ENCODE assay signal across 17 cellular contexts in the genomic region with DNA sequence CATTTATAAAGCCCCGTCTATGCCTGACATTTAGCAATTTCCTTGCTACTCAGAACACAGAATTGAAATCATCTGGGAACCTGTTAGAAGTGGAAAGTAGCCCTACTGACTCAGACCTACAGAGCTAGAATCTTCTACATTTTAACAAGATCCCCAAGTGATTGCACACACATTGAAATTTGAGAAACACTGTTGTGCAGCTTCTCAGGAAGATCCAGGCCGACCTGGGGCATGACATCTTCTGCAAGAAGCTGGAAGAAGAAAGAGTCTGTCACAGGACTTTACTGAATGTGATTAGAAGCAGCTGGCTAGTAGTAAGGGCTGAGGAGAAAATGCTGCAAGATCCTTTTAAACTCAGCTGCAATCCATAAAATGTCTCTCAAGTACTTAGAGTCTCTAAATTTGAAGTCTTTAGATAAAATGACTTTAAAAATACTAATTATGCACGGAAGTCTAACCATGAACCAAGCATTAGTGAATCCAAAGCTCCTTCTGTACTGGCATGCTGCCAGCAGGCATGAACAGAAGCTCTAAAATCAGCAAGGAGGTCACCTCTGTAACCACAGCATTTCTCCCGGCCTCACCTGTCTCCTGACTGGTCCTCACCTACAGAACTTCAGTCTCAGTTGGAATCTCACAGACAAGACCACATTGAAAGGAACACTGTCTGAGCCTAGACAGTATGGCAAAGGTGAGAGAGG.
DNase-seq lines count a peak whose midpoint lies in the region; ATAC-seq and TF ChIP-seq lines count a peak whose summit lies in the region.
"Had no signal": no experiment of that assay in that cellular context is flagged by ENCODE, and none has a peak within 500 bp of the region (broad histone marks: within the 10 kb centered on the region; RNA-seq: fewer than 3 reads in every experiment).

No MANE protein-coding gene starts in this region.

- no peak for TF ChIP-seq CTCF in fibroblast of the aortic adventitia (IDR thresholded peaks at IDR 0.05; ENCODE audit: insufficient read depth, low read length)

- H3K27ac Mint-ChIP-seq in activated CD4-positive, alpha-beta T cell treated with anti-CD3 and anti-CD28 coated beads for 36 hours = no peak overlapping the region
- H3K27ac Mint-ChIP-seq: activated CD4-positive, alpha-beta memory T cell treated with anti-CD3 and anti-CD28 coated beads for 36 hours; H9; stimulated activated naive B cell treated with anti-CD40 and anti-IgM and Interleukin-4, amounts not matched to agents 10 μg/mL and 1 μg/mL and 100 μg/mL, for 72 hours had no signal

- POLR2A ChIA-PET in activated CD4-positive, alpha-beta T cell treated with anti-CD3 and anti-CD28 coated beads for 36 hours (lab: Charles Lee) = no interaction called here

- intact Hi-C loops in activated CD4-positive, alpha-beta T cell treated with anti-CD3 and anti-CD28 coated beads for 36 hours (cut with DNase I, micrococcal nuclease) = no loop called here

- H3K36me3 Mint-ChIP-seq in activated CD4-positive, alpha-beta T cell treated with anti-CD3 and anti-CD28 coated beads for 36 hours (ENCODE audit: low read depth) = peaks cover 31% of the 10 kb centered on the region

- ATAC-seq in activated CD4-positive, alpha-beta T cell treated with anti-CD3 and anti-CD28 coated beads for 36 hours = no peak
- ATAC-seq: heart left ventricle; stimulated activated naive B cell treated with anti-CD40 and anti-IgM and Interleukin-4, amounts not matched to agents 10 μg/mL and 1 μg/mL and 100 μg/mL, for 72 hours had no signal

- no peak overlapping the region for H3K4me3 Mint-ChIP-seq in activated CD4-positive, alpha-beta T cell treated with anti-CD3 and anti-CD28 coated beads for 36 hours
- H3K4me3 Mint-ChIP-seq: activated CD4-positive, alpha-beta memory T cell treated with anti-CD3 and anti-CD28 coated beads for 36 hours; H9; stimulated activated naive B cell treated with anti-CD40 and anti-IgM and Interleukin-4, amounts not matched to agents 10 μg/mL and 1 μg/mL and 100 μg/mL, for 72 hours had no signal

- no peaks in the 10 kb centered on the region for H3K27me3 Mint-ChIP-seq in activated CD4-positive, alpha-beta T cell treated with anti-CD3 and anti-CD28 coated beads for 36 hours
- H3K27me3 Mint-ChIP-seq: activated CD4-positive, alpha-beta memory T cell treated with anti-CD3 and anti-CD28 coated beads for 36 hours; stimulated activated naive B cell treated with anti-CD40 and anti-IgM and Interleukin-4, amounts not matched to agents 10 μg/mL and 1 μg/mL and 100 μg/mL, for 72 hours had no signal

- peak; percentile 9 for DNase-seq in NCI-H2196 (lab: John Stamatoyannopoulos, UW; ENCODE audit: unreplicated experiment)
- DNase-seq in NCI-H2196 treated with DMSO at 0.1 percent for 48 hours (lab: John Stamatoyannopoulos, UW; ENCODE audit: unreplicated experiment) = no peak
- peak; percentile 7 for DNase-seq in RPMI8226
- DNase-seq in fibroblast of the aortic adventitia (ENCODE audit: low read depth) = peak; percentile 72
- peak; percentile 59 for DNase-seq in stromal cell of bone marrow (ENCODE audit: low read depth)
- no peak for DNase-seq in RKO (ENCODE audit: low spot score)
- DNase-seq in activated CD4-positive, alpha-beta T cell treated with anti-CD3 and anti-CD28 coated beads for 36 hours = no peak
- no peak for DNase-seq in NCI-H1092 (lab: John Stamatoyannopoulos, UW)
- DNase-seq: activated CD4-positive, alpha-beta memory T cell treated with anti-CD3 and anti-CD28 coated beads for 36 hours; adrenal gland; Caco-2; H9; NCI-H510A; OCI-M1; spleen; stimulated activated naive B cell treated with anti-CD40 and anti-IgM and Interleukin-4, amounts not matched to agents 10 μg/mL and 1 μg/mL and 100 μg/mL, for 72 hours had no signal

- no peak overlapping the region for H3K4me3 ChIP-seq in fibroblast of the aortic adventitia (ENCODE audit: low read depth, low read length)
- H3K4me3 ChIP-seq: adrenal gland, heart left ventricle, spleen had no signal

- CTCF ChIA-PET in activated CD4-positive, alpha-beta T cell treated with anti-CD3 and anti-CD28 coated beads for 36 hours (lab: Charles Lee) = interaction anchor here (1.3 kb wide), 1 partner anchor 33 kb away, joined by 3 read pairs; no protein-coding TSS in a partner anchor

- H3K9me3 Mint-ChIP-seq in activated CD4-positive, alpha-beta T cell treated with anti-CD3 and anti-CD28 coated beads for 36 hours (ENCODE audit: low read depth) = peaks cover 4% of the 10 kb centered on the region

- H3K4me1 Mint-ChIP-seq in activated CD4-positive, alpha-beta T cell treated with anti-CD3 and anti-CD28 coated beads for 36 hours = no peaks in the 10 kb centered on the region

Comparison
In these comparisons a context has a peak if more than half of its experiments do, and no peak if none do; other contexts are left out.
1. DNase-seq: peak in NCI-H2196 (single experiment), RPMI8226 (single experiment), fibroblast of the aortic adventitia (single experiment) and stromal cell of bone marrow (single experiment); none in NCI-H2196 treated with DMSO at 0.1 percent for 48 hours (single experiment), RKO (single experiment), activated CD4-positive, alpha-beta T cell treated with anti-CD3 and anti-CD28 coated beads for 36 hours (single experiment) and NCI-H1092 (single experiment).